10 cellular contexts compared by ENCODE assay signal in genomic region chr1:16687132-16687800, GRCh38. TPM values are rescaled to one million over a fixed set of nuclear protein-coding genes. Genes with fewer than 3 reads are reported as not detected.
A peak's percentile ranks its signal among the peaks of the same experiment; 100 is the strongest.
DNase-seq lines count a peak whose midpoint lies in the region; ATAC-seq, FAIRE-seq and TF ChIP-seq lines count a peak whose summit lies in the region.
"Not testable (repeated sequence)": the region's sequence is repeated elsewhere in the genome, so short reads cannot be mapped to it uniquely, and the experiment has no call there.
"Had no signal": no experiment of that assay in that cellular context is flagged by ENCODE, and none has a peak within 500 bp of the region (broad histone marks: within the 10 kb centered on the region; RNA-seq: fewer than 3 reads in every experiment).

No MANE protein-coding gene starts in this region.

- DNase-seq in GM23338 (ENCODE audit: low spot score), result peak; percentile 1
- peak; percentile 53 for DNase-seq in activated CD4-positive, alpha-beta T cell treated with anti-CD3 and anti-CD28 coated beads, Interleukin-2, amount 10 ng/mL, durations not matched to agents 24 days and 14 days
- peak in 1 of 4 experiments; percentile 9 for DNase-seq in K562 (ENCODE audit: extremely low read depth in 1 of 4, low spot score in 3 of 4)
- peak; percentile 16 for DNase-seq in coronary artery (ENCODE audit: low spot score)
- peak; percentile 77 for DNase-seq in esophagus muscularis mucosa (ENCODE audit: extremely low spot score)
- DNase-seq in left colon, result peak in 1 of 2 donors; percentile 4
- DNase-seq in right lobe of liver, result peak in 1 of 3 donors; percentile 50
- DNase-seq in spleen, result peak; percentile 20

- H3K9me2 ChIP-seq in GM23338 (ENCODE audit: insufficient read depth), result not testable (repeated sequence)

- H3K79me2 ChIP-seq in GM23338 (replicated peaks; ENCODE audit: insufficient read depth); K562 (ENCODE audit: control insufficient read depth, insufficient read depth, low read length): not testable (repeated sequence)

- H3K36me3 ChIP-seq in GM23338 (ENCODE audit: insufficient read depth); K562 (ENCODE audit: control insufficient read depth, insufficient read depth, low read length); esophagus muscularis mucosa; right lobe of liver; spleen: not testable (repeated sequence)

- not testable (repeated sequence) for H3K4me1 Mint-ChIP-seq in GM23338; activated CD4-positive, alpha-beta T cell treated with anti-CD3 and anti-CD28 coated beads, Interleukin-2, amount 10 ng/mL, durations not matched to agents 24 days and 14 days

- peak overlapping the region in 1 of 2 experiments; percentile 52; a peak in 2 of 4 replicates for H3K9ac ChIP-seq in K562 (ENCODE audit: insufficient read depth in 1 of 2, low read depth in 2 of 2, low read length in 2 of 2)

- not testable (repeated sequence) for TF ChIP-seq CTCF in GM23338 (conservative IDR thresholded peaks at IDR 0.05; ENCODE audit: low read depth in 2 of 2); K562 (IDR thresholded peaks at IDR 0.05 in 2 of 3, conservative IDR thresholded peaks at IDR 0.05 in 1 of 3; ENCODE audit: insufficient read depth in 2 of 3, low read depth in 1 of 3, low read length in 3 of 3); coronary artery (IDR thresholded peaks at IDR 0.05); esophagus muscularis mucosa (IDR thresholded peaks at IDR 0.05); right lobe of liver (IDR thresholded peaks at IDR 0.05); spleen (IDR thresholded peaks at IDR 0.05 in 8 of 11, conservative IDR thresholded peaks at IDR 0.05 in 3 of 11)

- CTCF ChIA-PET in K562 (lab: Yijun Ruan, JAX; ENCODE audit: low intra/inter-chr PET ratio), result not testable (repeated sequence)

- POLR2A ChIA-PET in K562 (lab: Yijun Ruan, JAX), result interaction anchor here (0.9 to 2.1 kb wide), 8 partner anchors 9 to 218 kb away, joined by 3 to 11 read pairs (median 4); no protein-coding TSS in a partner anchor

- H3K9me3 Mint-ChIP-seq in GM23338; activated CD4-positive, alpha-beta T cell treated with anti-CD3 and anti-CD28 coated beads, Interleukin-2, amount 10 ng/mL, durations not matched to agents 24 days and 14 days: not testable (repeated sequence)

- not testable (repeated sequence) for H4K20me1 ChIP-seq in GM23338 (replicated peaks; ENCODE audit: insufficient read depth); K562 (replicated peaks; ENCODE audit: control insufficient read depth, insufficient read depth, low read length)

- H3K27ac ChIP-seq in GM23338 (ENCODE audit: low read depth); K562 (ENCODE audit: extremely low read depth, low read depth, low read length); coronary artery; esophagus muscularis mucosa (replicated peaks in 1 of 4); right lobe of liver; spleen: not testable (repeated sequence)

- H3K27me3 ChIP-seq in GM23338 (ENCODE audit: insufficient read depth), result peaks cover 37% of the 10 kb centered on the region
- H3K27me3 ChIP-seq in K562 (ENCODE audit: control insufficient read depth in 2 of 2, insufficient read depth in 2 of 2, low read length in 2 of 2); right lobe of liver: not testable (repeated sequence)
- peaks cover 0 to 13% (median 0%) of the 10 kb centered on the region in 4 donors for H3K27me3 ChIP-seq in esophagus muscularis mucosa
- peaks cover 0 to 16% (median 3%) of the 10 kb centered on the region in 7 donors for H3K27me3 ChIP-seq in spleen (replicated peaks in 1 of 7)

- H3K9me3 ChIP-seq in K562 (replicated peaks; ENCODE audit: control insufficient read depth, insufficient read depth, low read depth, low read length); esophagus muscularis mucosa; right lobe of liver; spleen: not testable (repeated sequence)

- H3K4me3 Mint-ChIP-seq in GM23338; activated CD4-positive, alpha-beta T cell treated with anti-CD3 and anti-CD28 coated beads, Interleukin-2, amount 10 ng/mL, durations not matched to agents 24 days and 14 days: not testable (repeated sequence)

- TF ChIP-seq EP300 in K562 (IDR thresholded peaks at IDR 0.05; ENCODE audit: low read length); esophagus muscularis mucosa (IDR thresholded peaks at IDR 0.05): not testable (repeated sequence)

- peaks cover 16% of the 10 kb centered on the region for H3K27me3 Mint-ChIP-seq in GM23338 (ENCODE audit: insufficient read depth, low read depth, poor library complexity)
- not testable (repeated sequence) for H3K27me3 Mint-ChIP-seq in activated CD4-positive, alpha-beta T cell treated with anti-CD3 and anti-CD28 coated beads, Interleukin-2, amount 10 ng/mL, durations not matched to agents 24 days and 14 days

- peak; percentile 84 for FAIRE-seq in K562 (lab: Jason Lieb, UNC)

- WGBS in K562 (ENCODE audit: insufficient coverage, low coverage, missing lambda C conversion rate), result 7% methylated on average over 13 of the region's 13 CpGs
- 82% methylated on average over 10 of the region's 13 CpGs for WGBS in esophagus muscularis mucosa
- WGBS in right lobe of liver (ENCODE audit: insufficient coverage, low coverage, low lambda C conversion rate, missing lambda C conversion rate), result 61% methylated on average over 11 of the region's 13 CpGs
- 78 to 85% (median 83%) methylated on average over 13 of the region's 13 CpGs for WGBS in spleen, 5 donors

- H3K4me3 ChIP-seq in GM23338, K562, coronary artery, esophagus muscularis mucosa, right lobe of liver, spleen: not testable (repeated sequence)

- in situ Hi-C loops in K562 (cut with MboI), result not testable (repeated sequence)

- not testable (repeated sequence) for H3F3A ChIP-seq in GM23338 (replicated peaks; ENCODE audit: low read depth)

- not testable (repeated sequence) for H3K9me1 ChIP-seq in K562 (ENCODE audit: control insufficient read depth, insufficient read depth, low read length)

- H3K27ac Mint-ChIP-seq in GM23338; activated CD4-positive, alpha-beta T cell treated with anti-CD3 and anti-CD28 coated beads, Interleukin-2, amount 10 ng/mL, durations not matched to agents 24 days and 14 days: not testable (repeated sequence)

- not testable (repeated sequence) for BruUV-seq in K562 (replicated peaks; lab: Mats Ljungman, UMichigan)

- not testable (repeated sequence) for H3K4me1 ChIP-seq in GM23338 (ENCODE audit: insufficient read depth); K562 (replicated peaks in 1 of 2; ENCODE audit: control insufficient read depth in 2 of 2, insufficient read depth in 2 of 2, low read length in 2 of 2); esophagus muscularis mucosa; right lobe of liver; spleen

- ATAC-seq in GM23338, result not testable (repeated sequence)
- peak; percentile 81 for ATAC-seq in K562
- ATAC-seq in left colon, result peak; percentile 23
- peak in 3 of 4 donors; percentile 67 to 84 (median 68) for ATAC-seq in right lobe of liver

- H3K36me3 Mint-ChIP-seq in GM23338 (ENCODE audit: low read depth); activated CD4-positive, alpha-beta T cell treated with anti-CD3 and anti-CD28 coated beads, Interleukin-2, amount 10 ng/mL, durations not matched to agents 24 days and 14 days (ENCODE audit: low read depth): not testable (repeated sequence)

- H2AFZ ChIP-seq in GM23338, result not testable (repeated sequence)
- peak overlapping the region; percentile 72 for H2AFZ ChIP-seq in K562 (ENCODE audit: low read depth, low read length)

- H3K4me2 ChIP-seq in GM23338; K562 (ENCODE audit: insufficient read depth, low read length): not testable (repeated sequence)

- not testable (repeated sequence) for TF ChIP-seq POLR2A in K562 (conservative IDR thresholded peaks at IDR 0.05); esophagus muscularis mucosa (IDR thresholded peaks at IDR 0.05; ENCODE audit: low read depth); right lobe of liver (IDR thresholded peaks at IDR 0.05); spleen (IDR thresholded peaks at IDR 0.05)

- intact Hi-C loops in activated CD4-positive, alpha-beta T cell treated with anti-CD3 and anti-CD28 coated beads, Interleukin-2, amount 10 ng/mL, durations not matched to agents 24 days and 14 days (cut with micrococcal nuclease); K562 (cut with micrococcal nuclease); esophagus muscularis mucosa (cut with DNase I); left colon (cut with DNase I, micrococcal nuclease); right lobe of liver (cut with DNase I); spleen (cut with DNase I; ENCODE audit: low total_unique reads): not testable (repeated sequence)

- not testable (repeated sequence) for TF ChIP-seq RAD21 in K562 (CRISPR knock-in tag; conservative IDR thresholded peaks at IDR 0.05 in 1 of 2, IDR thresholded peaks at IDR 0.05 in 1 of 2)

RNA-seq across cellular contexts. Expression of gene RNU1-3, which starts 20.5 kb away (rescaled TPM):
- under 0.01 TPM in 1 of 2 replicates, not detected in the other for total RNA-seq in GM23338 (2014; rRNA removed; shearing (Covaris generic))
- polyA plus RNA-seq in GM23338 (2016; fragmentation: Nextera tagmentation; extraction: Ambion mirVana) (not detected in 2 replicates), K562 (2011; rRNA removed) (83.9 TPM in 1 of 2 replicates, not detected in the other), K562 (2014; fragmentation: Illumina TruSeq; extraction: Trizol) (not detected in 2 replicates), K562 (2014; fragmentation: Nextera tagmentation; extraction: Ambion mirVana) (1 to 10 TPM in 1 of 2 experiments, not detected in 1; 3.0 TPM), K562 (2014; rRNA removed) (not detected in 2 replicates), spleen (not detected)
- 1,962 and 2,189 TPM in 2 replicates for total RNA-seq in activated CD4-positive, alpha-beta T cell treated with anti-CD3 and anti-CD28 coated beads, Interleukin-2, amount 10 ng/mL, durations not matched to agents 24 days and 14 days
- total RNA-seq in K562 (2011; cell fraction: chromatin; rRNA removed; ENCODE audit: low replicate concordance), result under 0.01 TPM in 2 replicates
- total RNA-seq in K562 (2011; cell fraction: nucleolus; rRNA removed), result under 0.01 and 21,200 TPM in 2 replicates
- total RNA-seq in K562 (2011; cell fraction: nucleoplasm; rRNA removed), result under 0.01 and 24,158 TPM in 2 replicates
- total RNA-seq in K562 (2014; rRNA removed) (under 0.01 TPM in 2 replicates), K562 (2014; rRNA removed; fragmentation: Illumina TruSeq; extraction: Trizol) (28,565 and 32,823 TPM in 2 replicates), K562 (2015; rRNA removed; fragmentation: Illumina TruSeq; extraction: Trizol) (20,456 and 27,045 TPM in 2 replicates), K562 (2021) (2,231 and 2,538 TPM in 2 replicates), esophagus muscularis mucosa (under 1 TPM in 2 of 4 donors, not detected in 2; under 0.01 TPM), left colon (1,000 to 10,000 TPM; 3,977 to 5,589 TPM), right lobe of liver (1,000 to 10,000 TPM in 3 of 6 experiments, 100 to 1,000 TPM in 1, under 1 TPM in 2; under 0.01 to 3,377 (median 977) TPM), spleen (1,000 to 10,000 TPM in 4 of 7 donors, under 1 TPM in 3; under 0.01 to 8,075 (median 6,234) TPM)
- under 0.01 TPM in 1 of 2 replicates, not detected in the other for polyA plus RNA-seq in K562 (2011; cell fraction: cytosol; rRNA removed)
- under 0.01 and 1,424 TPM in 2 replicates for polyA plus RNA-seq in K562 (2011; cell fraction: nucleus; rRNA removed)
- 25.1 TPM in 1 of 2 replicates, not detected in the other for polyA plus RNA-seq in K562 (2012)
- polyA minus RNA-seq in K562 (2011; rRNA and poly(A)+ RNA removed), result 10,756 and 20,531 TPM in 2 replicates
- polyA minus RNA-seq in K562 (2011; cell fraction: cytosol; rRNA and poly(A)+ RNA removed), result 58,964 and 66,171 TPM in 2 replicates
- 66,769 and 85,880 TPM in 2 replicates for polyA minus RNA-seq in K562 (2011; cell fraction: nucleus; rRNA and poly(A)+ RNA removed)
- polyA plus RNA-seq: CD14-positive monocyte; CD8-positive, alpha-beta memory T cell had no signal

RNA-seq across cellular contexts. Expression of gene RNU1-4, which starts 53.0 kb away (rescaled TPM):
- under 0.01 TPM in 1 of 2 replicates, not detected in the other for total RNA-seq in GM23338 (2014; rRNA removed; shearing (Covaris generic))
- polyA plus RNA-seq in GM23338 (2016; fragmentation: Nextera tagmentation; extraction: Ambion mirVana) (not detected in 2 replicates), K562 (2011; rRNA removed) (83.9 TPM in 1 of 2 replicates, not detected in the other), K562 (2014; fragmentation: Illumina TruSeq; extraction: Trizol) (not detected in 2 replicates), K562 (2014; fragmentation: Nextera tagmentation; extraction: Ambion mirVana) (1 to 10 TPM in 1 of 2 experiments, not detected in 1; 3.0 TPM), K562 (2014; rRNA removed) (not detected in 2 replicates), spleen (not detected)
- 1,962 and 2,189 TPM in 2 replicates for total RNA-seq in activated CD4-positive, alpha-beta T cell treated with anti-CD3 and anti-CD28 coated beads, Interleukin-2, amount 10 ng/mL, durations not matched to agents 24 days and 14 days
- under 0.01 TPM in 2 replicates for total RNA-seq in K562 (2011; cell fraction: chromatin; rRNA removed; ENCODE audit: low replicate concordance)
- under 0.01 and 21,200 TPM in 2 replicates for total RNA-seq in K562 (2011; cell fraction: nucleolus; rRNA removed)
- total RNA-seq in K562 (2011; cell fraction: nucleoplasm; rRNA removed), result under 0.01 and 24,158 TPM in 2 replicates
- total RNA-seq in K562 (2014; rRNA removed) (under 0.01 TPM in 2 replicates), K562 (2014; rRNA removed; fragmentation: Illumina TruSeq; extraction: Trizol) (28,565 and 32,823 TPM in 2 replicates), K562 (2015; rRNA removed; fragmentation: Illumina TruSeq; extraction: Trizol) (20,456 and 27,045 TPM in 2 replicates), K562 (2021) (2,231 and 2,538 TPM in 2 replicates), esophagus muscularis mucosa (under 1 TPM in 2 of 4 donors, not detected in 2; under 0.01 TPM), left colon (1,000 to 10,000 TPM; 3,977 to 5,589 TPM), right lobe of liver (1,000 to 10,000 TPM in 3 of 6 experiments, 100 to 1,000 TPM in 1, under 1 TPM in 2; under 0.01 to 3,377 (median 977) TPM), spleen (1,000 to 10,000 TPM in 4 of 7 donors, under 1 TPM in 3; under 0.01 to 8,075 (median 6,234) TPM)
- polyA plus RNA-seq in K562 (2011; cell fraction: cytosol; rRNA removed), result under 0.01 TPM in 1 of 2 replicates, not detected in the other
- polyA plus RNA-seq in K562 (2011; cell fraction: nucleus; rRNA removed), result under 0.01 and 1,424 TPM in 2 replicates
- 25.1 TPM in 1 of 2 replicates, not detected in the other for polyA plus RNA-seq in K562 (2012)
- 10,756 and 20,531 TPM in 2 replicates for polyA minus RNA-seq in K562 (2011; rRNA and poly(A)+ RNA removed)
- polyA minus RNA-seq in K562 (2011; cell fraction: cytosol; rRNA and poly(A)+ RNA removed), result 58,964 and 66,171 TPM in 2 replicates
- 66,769 and 85,880 TPM in 2 replicates for polyA minus RNA-seq in K562 (2011; cell fraction: nucleus; rRNA and poly(A)+ RNA removed)
- polyA plus RNA-seq: CD14-positive monocyte; CD8-positive, alpha-beta memory T cell had no signal
